ENCODE assay signal across 13 cellular contexts in genomic region chr19:14441041-14441938, GRCh38. TPM values are rescaled to one million over a fixed set of nuclear protein-coding genes. Genes with fewer than 3 reads are reported as not detected.
A peak's percentile ranks its signal among the peaks of the same experiment; 100 is the strongest.
DNase-seq lines count a peak whose midpoint lies in the region; ATAC-seq and TF ChIP-seq lines count a peak whose summit lies in the region.
"Had no signal": no experiment of that assay in that cellular context is flagged by ENCODE, and none has a peak within 500 bp of the region (broad histone marks: within the 10 kb centered on the region; RNA-seq: fewer than 3 reads in every experiment).

No MANE protein-coding gene starts in this region.

- H3K4me3 Mint-ChIP-seq in activated CD4-positive, alpha-beta T cell treated with anti-CD3 and anti-CD28 coated beads, Interleukin-2, amount 10 ng/mL, durations not matched to agents 24 days and 14 days: peak overlapping the region; percentile 94
- H3K4me3 Mint-ChIP-seq: GM23338 had no signal

- H3K9me2 ChIP-seq in Loucy (replicated peaks; ENCODE audit: low read depth, low read length): no peaks in the 10 kb centered on the region

- DNase-seq in activated CD4-positive, alpha-beta T cell treated with anti-CD3 and anti-CD28 coated beads, Interleukin-2, amount 10 ng/mL, durations not matched to agents 24 days and 14 days: no peak
- no peak for DNase-seq in activated CD4-positive, alpha-beta T cell treated with anti-CD3 and anti-CD28 coated beads, Interleukin-2, amount 50 U/mL, for 48 hours
- DNase-seq in caudate nucleus (lab: John Stamatoyannopoulos, UW) (peak in 38 of 61 donors; percentile 5 to 63 (median 28)), retina (peak; percentile 18), ovary (no peak)
- DNase-seq: DMS153, sigmoid colon, thyroid gland had no signal

- no peak overlapping the region for H3K27ac Mint-ChIP-seq in activated CD4-positive, alpha-beta T cell treated with anti-CD3 and anti-CD28 coated beads, Interleukin-2, amount 10 ng/mL, durations not matched to agents 24 days and 14 days
- H3K27ac Mint-ChIP-seq: GM23338 had no signal

- 46 to 74% (median 56%) methylated on average over 34 of the region's 34 CpGs for WGBS in ovary, 3 donors

- H3K4me3 ChIP-seq in Loucy (ENCODE audit: low read length, poor library complexity, severe bottlenecking): peak overlapping the region; percentile 96
- H3K4me3 ChIP-seq in ovary: no peak overlapping the region
- H3K4me3 ChIP-seq: A549, GM23338, thyroid gland had no signal

- H3K9ac ChIP-seq in Loucy (ENCODE audit: low read depth, low read length, poor library complexity, severe bottlenecking): peak overlapping the region; percentile 94

- H3K9me3 ChIP-seq in Loucy (ENCODE audit: insufficient read depth, low read depth, low read length): no peaks in the 10 kb centered on the region
- H3K9me3 ChIP-seq in ovary: no peaks in the 10 kb centered on the region
- H3K9me3 ChIP-seq: A549, sigmoid colon, thyroid gland had no signal

- H3K27me3 ChIP-seq in Loucy (ENCODE audit: insufficient read depth, low read length, poor library complexity, severe bottlenecking) (no peaks in the 10 kb centered on the region), ovary (no peaks in the 10 kb centered on the region)
- H3K27me3 ChIP-seq: sigmoid colon, thyroid gland had no signal

- peak overlapping the region; percentile 100 for H3K4me2 ChIP-seq in Loucy (ENCODE audit: low read depth, low read length, poor library complexity, severe bottlenecking)
- H3K4me2 ChIP-seq: A549, GM23338 had no signal

- ATAC-seq in HG02623 (IDR thresholded peaks at IDR 0.05; ENCODE audit: unreplicated experiment) (no peak), esophagus mucosa (no peak)
- ATAC-seq: A549, GM23338 had no signal

- no peak for TF ChIP-seq CTCF in Loucy (conservative IDR thresholded peaks at IDR 0.05; ENCODE audit: low read length)
- no peak for TF ChIP-seq CTCF in ovary (IDR thresholded peaks at IDR 0.05)

- no peak for TF ChIP-seq POLR2A in ovary (IDR thresholded peaks at IDR 0.05)

- intact Hi-C loops in activated CD4-positive, alpha-beta T cell treated with anti-CD3 and anti-CD28 coated beads, Interleukin-2, amount 10 ng/mL, durations not matched to agents 24 days and 14 days (cut with micrococcal nuclease): no loop called here
- intact Hi-C loops in ovary (cut with DNase I): no loop called here

- H3K4me1 ChIP-seq in Loucy (ENCODE audit: insufficient read depth, low read length, poor library complexity, severe bottlenecking) (peaks cover 22% of the 10 kb centered on the region), ovary (ENCODE audit: insufficient read depth) (no peaks in the 10 kb centered on the region)
- H3K4me1 ChIP-seq: A549, thyroid gland had no signal

- no peak for TF ChIP-seq EP300 in ovary (IDR thresholded peaks at IDR 0.05)

- no peaks in the 10 kb centered on the region for H3F3A ChIP-seq in Loucy (ENCODE audit: low read depth)

- H3K36me3 ChIP-seq in Loucy (ENCODE audit: insufficient read depth, low read length) (peaks cover 35% of the 10 kb centered on the region; the same call in 1 of the 2 replicates), ovary (no peaks in the 10 kb centered on the region)

- no peaks in the 10 kb centered on the region for H3K27me3 Mint-ChIP-seq in activated CD4-positive, alpha-beta T cell treated with anti-CD3 and anti-CD28 coated beads, Interleukin-2, amount 10 ng/mL, durations not matched to agents 24 days and 14 days

- no peak overlapping the region for H2AFZ ChIP-seq in Loucy (ENCODE audit: low read length)
- H2AFZ ChIP-seq: GM23338 had no signal

- H3K79me2 ChIP-seq in Loucy (ENCODE audit: insufficient read depth, low read length): peaks cover 55% of the 10 kb centered on the region

- peaks cover 5% of the 10 kb centered on the region for H4K20me1 ChIP-seq in Loucy (ENCODE audit: insufficient read depth, low read length, poor library complexity, severe bottlenecking)

- no peaks in the 10 kb centered on the region for H3K9me3 Mint-ChIP-seq in activated CD4-positive, alpha-beta T cell treated with anti-CD3 and anti-CD28 coated beads, Interleukin-2, amount 10 ng/mL, durations not matched to agents 24 days and 14 days
- H3K9me3 Mint-ChIP-seq: GM23338 had no signal

- H3K27ac ChIP-seq in caudate nucleus (ENCODE audit: low read depth, low read length) (no peak overlapping the region), ovary (no peak overlapping the region)
- H3K27ac ChIP-seq: A549, thyroid gland had no signal

- peaks cover 36% of the 10 kb centered on the region for H3K4me1 Mint-ChIP-seq in activated CD4-positive, alpha-beta T cell treated with anti-CD3 and anti-CD28 coated beads, Interleukin-2, amount 10 ng/mL, durations not matched to agents 24 days and 14 days

- H3K36me3 Mint-ChIP-seq in activated CD4-positive, alpha-beta T cell treated with anti-CD3 and anti-CD28 coated beads, Interleukin-2, amount 10 ng/mL, durations not matched to agents 24 days and 14 days (ENCODE audit: low read depth): peaks cover 43% of the 10 kb centered on the region

RNA-seq across cellular contexts. Expression of gene PKN1, which starts 8.2 kb away (rescaled TPM):
- total RNA-seq in activated CD4-positive, alpha-beta T cell treated with anti-CD3 and anti-CD28 coated beads, Interleukin-2, amount 10 ng/mL, durations not matched to agents 24 days and 14 days: 172 and 180 TPM in 2 replicates
- total RNA-seq in ovary (100 to 1,000 TPM in 1 of 7 donors, 10 to 100 TPM in 6; 42.3 to 128 (median 76.6) TPM), esophagus mucosa (10.5 TPM)
- 10 to 100 TPM; 16.6 to 53.9 TPM for polyA plus RNA-seq in ovary

RNA-seq across cellular contexts. Expression of gene DDX39A, which starts 22.1 kb away (rescaled TPM):
- 274 and 280 TPM in 2 replicates for total RNA-seq in activated CD4-positive, alpha-beta T cell treated with anti-CD3 and anti-CD28 coated beads, Interleukin-2, amount 10 ng/mL, durations not matched to agents 24 days and 14 days
- 10 to 100 TPM; 23.8 to 48.4 (median 31.8) TPM for total RNA-seq in ovary
- polyA plus RNA-seq in ovary: 10 to 100 TPM in 1 of 2 donors, 1 to 10 TPM in 1; 7.9 to 42.5 TPM
- 59.6 TPM for total RNA-seq in esophagus mucosa

RNA-seq across cellular contexts. Expression of gene PTGER1, which starts 33.9 kb away (rescaled TPM):
- 0.78 and 1.1 TPM in 2 replicates for total RNA-seq in activated CD4-positive, alpha-beta T cell treated with anti-CD3 and anti-CD28 coated beads, Interleukin-2, amount 10 ng/mL, durations not matched to agents 24 days and 14 days
- total RNA-seq in ovary (under 1 TPM in 3 of 7 donors, not detected in 4; 0.18 to 0.92 (median 0.32) TPM), esophagus mucosa (0.44 TPM)
- not detected for polyA plus RNA-seq in ovary
- total RNA-seq: GM23338 had no signal

RNA-seq across cellular contexts. Expression of gene GIPC1, which starts 54.6 kb away (rescaled TPM):
- total RNA-seq in activated CD4-positive, alpha-beta T cell treated with anti-CD3 and anti-CD28 coated beads, Interleukin-2, amount 10 ng/mL, durations not matched to agents 24 days and 14 days: 39.9 and 40.1 TPM in 2 replicates
- total RNA-seq in ovary (10 to 100 TPM; 33.7 to 64.5 (median 41.8) TPM), esophagus mucosa (254 TPM)
- 10 to 100 TPM; 14.7 to 40.9 TPM for polyA plus RNA-seq in ovary

Comparison
In these comparisons a context has a peak if more than half of its experiments do, and no peak if none do; other contexts are left out.
1. DNase-seq: peak in caudate nucleus (38 of 61) and retina (single experiment); none in activated CD4-positive, alpha-beta T cell treated with anti-CD3 and anti-CD28 coated beads, Interleukin-2, amount 10 ng/mL, durations not matched to agents 24 days and 14 days (single experiment), activated CD4-positive, alpha-beta T cell treated with anti-CD3 and anti-CD28 coated beads, Interleukin-2, amount 50 U/mL, for 48 hours (0 of 2) and ovary (0 of 5).